In genomic region chr14:35725934-35726333, GRCh38 we compare ENCODE assay signal across 22 cellular contexts.
DNase-seq lines count a peak whose midpoint lies in the region; ATAC-seq, FAIRE-seq and TF ChIP-seq lines count a peak whose summit lies in the region.
"Had no signal": no experiment of that assay in that cellular context is flagged by ENCODE, and none has a peak within 500 bp of the region (broad histone marks: within the 10 kb centered on the region; RNA-seq: fewer than 3 reads in every experiment).

No MANE protein-coding gene starts in this region.

- peaks cover 9 to 63% of the 10 kb centered on the region in 2 experiments for H3K36me3 ChIP-seq in HepG2 (replicated peaks in 1 of 2; ENCODE audit: control insufficient read depth in 1 of 2, insufficient read depth in 2 of 2, low read length in 2 of 2)
- peaks cover 0 to 5% (median 0%) of the 10 kb centered on the region in 4 donors for H3K36me3 ChIP-seq in right lobe of liver
- no peaks in the 10 kb centered on the region for H3K36me3 ChIP-seq in neural progenitor cell

- no peak overlapping the region for H2AFZ ChIP-seq in HepG2 (ENCODE audit: low read length)
- no peak overlapping the region for H2AFZ ChIP-seq in neural progenitor cell (replicated peaks)

- intact Hi-C loops in activated CD8-positive, alpha-beta T cell treated with anti-CD3 and anti-CD28 coated beads for 36 hours (cut with micrococcal nuclease), result no loop called here
- intact Hi-C loops in HepG2 (cut with micrococcal nuclease; ENCODE audit: unreplicated experiment) (no loop called here), right lobe of liver (cut with DNase I) (no loop called here)

- H4K20me1 ChIP-seq in HepG2 (ENCODE audit: insufficient read depth, low read length) (no peaks in the 10 kb centered on the region), neural progenitor cell (ENCODE audit: low read depth) (no peaks in the 10 kb centered on the region)
- H4K20me1 ChIP-seq: BLaER1 treated with 17β-estradiol and CSF1 and Interleukin-3, amounts not matched to agents 10 nM and 100 nM had no signal

- H3K27me3 Mint-ChIP-seq in activated CD8-positive, alpha-beta T cell treated with anti-CD3 and anti-CD28 coated beads for 36 hours, result no peaks in the 10 kb centered on the region
- no peaks in the 10 kb centered on the region for H3K27me3 Mint-ChIP-seq in activated CD8-positive, alpha-beta T cell treated with anti-CD3 and anti-CD28 coated beads, Interleukin-2, amount 10 ng/mL, durations not matched to agents 7 days and 5 days (ENCODE audit: low read depth)
- no peaks in the 10 kb centered on the region for H3K27me3 Mint-ChIP-seq in neural progenitor cell (ENCODE audit: insufficient read depth, low read depth)
- H3K27me3 Mint-ChIP-seq: B cell; CD4-positive, alpha-beta T cell had no signal

- ATAC-seq in activated CD8-positive, alpha-beta T cell treated with anti-CD3 and anti-CD28 coated beads for 36 hours, result no peak
- ATAC-seq in activated CD8-positive, alpha-beta T cell treated with anti-CD3 and anti-CD28 coated beads, Interleukin-2, amount 10 ng/mL, durations not matched to agents 7 days and 5 days, result no peak
- ATAC-seq in HepG2 (no peak), right lobe of liver (no peak), GM18907 (IDR thresholded peaks at IDR 0.05; ENCODE audit: unreplicated experiment) (no peak)
- ATAC-seq: CD8-positive, alpha-beta T cell had no signal

- POLR2A ChIA-PET in activated CD8-positive, alpha-beta T cell treated with anti-CD3 and anti-CD28 coated beads for 36 hours (lab: Charles Lee), result interaction anchor here (0.7 kb wide), 1 partner anchor 119 kb away, joined by 3 read pairs; no protein-coding TSS in a partner anchor
- POLR2A ChIA-PET in activated CD8-positive, alpha-beta T cell treated with anti-CD3 and anti-CD28 coated beads, Interleukin-2, amount 10 ng/mL, durations not matched to agents 7 days and 5 days (lab: Charles Lee), result no interaction called here
- POLR2A ChIA-PET in HepG2 (lab: Yijun Ruan, JAX), result interaction anchor here (1.2 kb wide), 1 partner anchor 100 kb away, joined by 3 read pairs; the partner anchor contains the start of gene BRMS1L

- H3K27ac ChIP-seq in HepG2 (ENCODE audit: extremely low read length, insufficient read depth, low read length) (no peak overlapping the region), right lobe of liver (no peak overlapping the region), VCaP (peak overlapping the region; percentile 43), neural progenitor cell (no peak overlapping the region)
- H3K27ac ChIP-seq: BLaER1 treated with 17β-estradiol and CSF1 and Interleukin-3, amounts not matched to agents 10 nM and 100 nM; C4-2B had no signal

- no peaks in the 10 kb centered on the region for H3K4me1 Mint-ChIP-seq in activated CD8-positive, alpha-beta T cell treated with anti-CD3 and anti-CD28 coated beads for 36 hours (ENCODE audit: low read depth)
- peaks cover 4% of the 10 kb centered on the region for H3K4me1 Mint-ChIP-seq in activated CD8-positive, alpha-beta T cell treated with anti-CD3 and anti-CD28 coated beads, Interleukin-2, amount 10 ng/mL, durations not matched to agents 7 days and 5 days (ENCODE audit: low read depth)
- peaks cover 4% of the 10 kb centered on the region for H3K4me1 Mint-ChIP-seq in neural progenitor cell
- H3K4me1 Mint-ChIP-seq: B cell had no signal

- H3F3A ChIP-seq in neural progenitor cell (ENCODE audit: low read depth), result no peaks in the 10 kb centered on the region

- peak overlapping the region; percentile 16 for H3K27ac Mint-ChIP-seq in activated CD8-positive, alpha-beta T cell treated with anti-CD3 and anti-CD28 coated beads for 36 hours
- H3K27ac Mint-ChIP-seq in activated CD8-positive, alpha-beta T cell treated with anti-CD3 and anti-CD28 coated beads, Interleukin-2, amount 10 ng/mL, durations not matched to agents 7 days and 5 days, result no peak overlapping the region
- no peak overlapping the region for H3K27ac Mint-ChIP-seq in neural progenitor cell
- H3K27ac Mint-ChIP-seq: B cell; CD4-positive, alpha-beta T cell; CD8-positive, alpha-beta T cell had no signal

- no peak for DNase-seq in activated CD8-positive, alpha-beta T cell treated with anti-CD3 and anti-CD28 coated beads for 36 hours
- no peak for DNase-seq in activated CD8-positive, alpha-beta T cell treated with anti-CD3 and anti-CD28 coated beads, Interleukin-2, amount 10 ng/mL, durations not matched to agents 7 days and 5 days
- DNase-seq in HepG2 (ENCODE audit: low spot score) (no peak), right lobe of liver (no peak), neural progenitor cell (ENCODE audit: low spot score) (no peak)
- DNase-seq: 8988T; AML-193; Caco-2; Calu3; CD4-positive, alpha-beta T cell; CD8-positive, alpha-beta T cell; DMS79 treated with DMSO at 0.1 percent for 48 hours; GF-D8 had no signal

- H3K9me3 Mint-ChIP-seq in activated CD8-positive, alpha-beta T cell treated with anti-CD3 and anti-CD28 coated beads for 36 hours, result no peaks in the 10 kb centered on the region
- no peaks in the 10 kb centered on the region for H3K9me3 Mint-ChIP-seq in activated CD8-positive, alpha-beta T cell treated with anti-CD3 and anti-CD28 coated beads, Interleukin-2, amount 10 ng/mL, durations not matched to agents 7 days and 5 days (ENCODE audit: insufficient read depth)
- H3K9me3 Mint-ChIP-seq in neural progenitor cell, result no peaks in the 10 kb centered on the region
- H3K9me3 Mint-ChIP-seq: CD4-positive, alpha-beta T cell; CD8-positive, alpha-beta T cell had no signal

- no peaks in the 10 kb centered on the region for H3K27me3 ChIP-seq in HepG2 (ENCODE audit: control insufficient read depth in 1 of 2, insufficient read depth in 2 of 2, low read length in 2 of 2)
- no peaks in the 10 kb centered on the region for H3K27me3 ChIP-seq in right lobe of liver
- no peaks in the 10 kb centered on the region for H3K27me3 ChIP-seq in neural progenitor cell
- H3K27me3 ChIP-seq: BLaER1 treated with 17β-estradiol and CSF1 and Interleukin-3, amounts not matched to agents 10 nM and 100 nM had no signal

- in situ Hi-C loops in HepG2 (cut with HindIII; ENCODE audit: extremely low pct_ligation_motif_present, low pct_unique_long_range_greater_than_20kb), result no loop called here

- TF ChIP-seq RAD21 in HepG2 (CRISPR knock-in tag; IDR thresholded peaks at IDR 0.05), result no peak

- no peak overlapping the region for H3K9ac ChIP-seq in HepG2 (ENCODE audit: insufficient read depth, low read depth, low read length)
- no peak overlapping the region for H3K9ac ChIP-seq in neural progenitor cell
- H3K9ac ChIP-seq: BLaER1 treated with 17β-estradiol and CSF1 and Interleukin-3, amounts not matched to agents 10 nM and 100 nM had no signal

- WGBS in HepG2 (ENCODE audit: low lambda C conversion rate), result 99% methylated on average over 5 of the region's 5 CpGs
- WGBS in right lobe of liver (ENCODE audit: insufficient coverage, low coverage, low lambda C conversion rate, missing lambda C conversion rate), result 98% methylated on average over 4 of the region's 5 CpGs

- H3K4me1 ChIP-seq in HepG2 (ENCODE audit: insufficient read depth, low read length) (peaks cover 5% of the 10 kb centered on the region; the same call in 1 of the 2 replicates), right lobe of liver (peaks cover 0 to 3% (median 0%) of the 10 kb centered on the region in 4 donors), neural progenitor cell (peaks cover 2% of the 10 kb centered on the region)
- H3K4me1 ChIP-seq: BLaER1 treated with 17β-estradiol and CSF1 and Interleukin-3, amounts not matched to agents 10 nM and 100 nM; Caco-2 had no signal

- H3K4me3 ChIP-seq in HepG2 (replicated peaks in 1 of 3; ENCODE audit: insufficient read depth in 1 of 3, low read depth in 2 of 3, low read length in 3 of 3) (no peak overlapping the region), right lobe of liver (no peak overlapping the region), neural progenitor cell (no peak overlapping the region)
- H3K4me3 ChIP-seq: BLaER1 treated with 17β-estradiol and CSF1 and Interleukin-3, amounts not matched to agents 10 nM and 100 nM had no signal

- H3K9me3 ChIP-seq in HepG2 (ENCODE audit: low read length) (no peaks in the 10 kb centered on the region), right lobe of liver (no peaks in the 10 kb centered on the region), neural progenitor cell (ENCODE audit: low read depth) (no peaks in the 10 kb centered on the region)
- H3K9me3 ChIP-seq: BLaER1 treated with 17β-estradiol and CSF1 and Interleukin-3, amounts not matched to agents 10 nM and 100 nM; Caco-2 had no signal

- TF ChIP-seq EP300 in HepG2 (IDR thresholded peaks at IDR 0.05; ENCODE audit: low read depth in 2 of 2, low read length in 2 of 2) (no peak), HepG2 (CRISPR knock-in tag; IDR thresholded peaks at IDR 0.05; ENCODE audit: borderline replicate concordance) (no peak)

- peaks cover 17% of the 10 kb centered on the region for H3K36me3 Mint-ChIP-seq in activated CD8-positive, alpha-beta T cell treated with anti-CD3 and anti-CD28 coated beads for 36 hours (ENCODE audit: low read depth)
- peaks cover 6% of the 10 kb centered on the region for H3K36me3 Mint-ChIP-seq in activated CD8-positive, alpha-beta T cell treated with anti-CD3 and anti-CD28 coated beads, Interleukin-2, amount 10 ng/mL, durations not matched to agents 7 days and 5 days (ENCODE audit: low read depth)
- peaks cover 10% of the 10 kb centered on the region for H3K36me3 Mint-ChIP-seq in neural progenitor cell

- no TSS peak for BruUV-seq in HepG2 (replicated peaks; lab: Mats Ljungman, UMichigan)

- TF ChIP-seq CTCF in activated CD8-positive, alpha-beta T cell treated with anti-CD3 and anti-CD28 coated beads for 36 hours (IDR thresholded peaks at IDR 0.05), result no peak
- TF ChIP-seq CTCF in HepG2 (CRISPR knock-in tag; IDR thresholded peaks at IDR 0.05), result no peak
- no peak for TF ChIP-seq CTCF in right lobe of liver (IDR thresholded peaks at IDR 0.05)
- no peak for TF ChIP-seq CTCF in VCaP (conservative IDR thresholded peaks at IDR 0.05)
- no peak for TF ChIP-seq CTCF in neural progenitor cell (IDR thresholded peaks at IDR 0.05)

- TF ChIP-seq POLR2A in HepG2 (IDR thresholded peaks at IDR 0.05; ENCODE audit: insufficient read depth in 1 of 2, low read depth in 2 of 2, low read length in 2 of 2), result no peak
- no peak for TF ChIP-seq POLR2A in right lobe of liver (IDR thresholded peaks at IDR 0.05)

- H3K4me3 Mint-ChIP-seq in activated CD8-positive, alpha-beta T cell treated with anti-CD3 and anti-CD28 coated beads for 36 hours, result no peak overlapping the region
- no peak overlapping the region for H3K4me3 Mint-ChIP-seq in activated CD8-positive, alpha-beta T cell treated with anti-CD3 and anti-CD28 coated beads, Interleukin-2, amount 10 ng/mL, durations not matched to agents 7 days and 5 days
- no peak overlapping the region for H3K4me3 Mint-ChIP-seq in neural progenitor cell
- H3K4me3 Mint-ChIP-seq: B cell; CD4-positive, alpha-beta T cell; CD8-positive, alpha-beta T cell had no signal

- H3K79me2 ChIP-seq in HepG2 (ENCODE audit: insufficient read depth, low read length) (no peaks in the 10 kb centered on the region), neural progenitor cell (ENCODE audit: low read depth) (no peaks in the 10 kb centered on the region)

- H3K4me2 ChIP-seq in HepG2 (ENCODE audit: low read depth, low read length), result no peak overlapping the region
- no peak overlapping the region for H3K4me2 ChIP-seq in neural progenitor cell
- H3K4me2 ChIP-seq: BLaER1 treated with 17β-estradiol and CSF1 and Interleukin-3, amounts not matched to agents 10 nM and 100 nM had no signal

- no peak for FAIRE-seq in HepG2 (lab: Jason Lieb, UNC)
- FAIRE-seq: A204.1, D721Med, G401.6, GM12891 had no signal

- CTCF ChIA-PET in activated CD8-positive, alpha-beta T cell treated with anti-CD3 and anti-CD28 coated beads for 36 hours (lab: Charles Lee), result interaction anchor here (0.7 to 1.6 kb wide), 3 partner anchors 37 to 92 kb away, joined by 3 read pairs; no protein-coding TSS in a partner anchor
- CTCF ChIA-PET in activated CD8-positive, alpha-beta T cell treated with anti-CD3 and anti-CD28 coated beads, Interleukin-2, amount 10 ng/mL, durations not matched to agents 7 days and 5 days (lab: Charles Lee), result no interaction called here
- CTCF ChIA-PET in HepG2 (lab: Yijun Ruan, JAX; ENCODE audit: low intra/inter-chr PET ratio, low total read pairs), result no interaction called here
